ENCODE assay signal across 34 cellular contexts in genomic region chr1:19920132-19920710, GRCh38. TPM values are rescaled to one million over a fixed set of nuclear protein-coding genes. Genes with fewer than 3 reads are reported as not detected.
"Had no signal": no experiment of that assay in that cellular context is flagged by ENCODE, and none has a peak within 500 bp of the region (broad histone marks: within the 10 kb centered on the region; RNA-seq: fewer than 3 reads in every experiment).

No MANE protein-coding gene starts in this region.

- H3K27ac ChIP-seq: ascending aorta, cardiac muscle cell, RWPE1 had no signal

- H3K36me3 ChIP-seq: ascending aorta, cardiac muscle cell had no signal

- DNase-seq: activated CD4-positive, alpha-beta T cell treated with anti-CD3 and anti-CD28 coated beads, Interleukin-2, amount 10 ng/mL, durations not matched to agents 24 days and 14 days; activated CD4-positive, alpha-beta T cell treated with anti-CD3 and anti-CD28 coated beads, Interleukin-2, amount 50 U/mL, for 4 hours; activated CD8-positive, alpha-beta T cell treated with anti-CD3 and anti-CD28 coated beads for 36 hours; activated effector memory CD4-positive, alpha-beta T cell treated with anti-CD3 and anti-CD28 coated beads, Interleukin-2, amount 50 U/mL, for 16 hours; activated naive CD4-positive, alpha-beta T cell; activated naive CD4-positive, alpha-beta T cell treated with anti-CD3 and anti-CD28 coated beads, Interleukin-2, amount 50 U/mL, for 16 hours; activated naive CD8-positive, alpha-beta T cell treated with anti-CD3 and anti-CD28 coated beads for 36 hours; activated T-cell treated with anti-CD3 and anti-CD28 coated beads, Interleukin-2, amount 50 U/mL, for 1 hour; activated T-cell treated with anti-CD3 and anti-CD28 coated beads, Interleukin-2, amount 50 U/mL, for 72 hours; amniotic stem cell; NCI-H1417; NCI-H146; NCI-H187; NCI-H2029 treated with DMSO at 0.1 percent for 48 hours; NCI-H2107; NCI-H2171; NCI-H526; NCI-H748 treated with DMSO at 0.1 percent for 48 hours; NK-92 treated with Interleukin-12 subunit alpha and Interleukin-12 subunit beta, amount 100 ng/mL, for 24 hours; PC-9; SIG-M5; T-helper 1 cell; T-helper 2 cell; T1000 had no signal

- H3K27me3 ChIP-seq: ascending aorta had no signal

- FAIRE-seq: RCC 7860 had no signal

- H3K4me3 ChIP-seq: ascending aorta, cardiac muscle cell, PC-9 had no signal

- H3K9me3 ChIP-seq: ascending aorta had no signal

- H3K4me1 ChIP-seq: ascending aorta had no signal

- H2AFZ ChIP-seq: PC-9 had no signal

- ATAC-seq: activated CD8-positive, alpha-beta T cell treated with anti-CD3 and anti-CD28 coated beads for 36 hours; activated T-cell treated with anti-CD3 and anti-CD28 coated beads, Interleukin-2, amount 50 U/mL, for 72 hours; activated T-helper 17 cell treated with anti-CD3 and anti-CD28 coated beads, Interleukin-2, amount 50 U/mL, for 72 hours; Right ventricle myocardium inferior; SK-N-SH treated with all-trans-retinoic acid at 6 μM for 48 hours had no signal

RNA-seq across cellular contexts. Expression of gene PLA2G2E, which starts 3.2 kb away (rescaled TPM):
- total RNA-seq: activated CD4-positive, alpha-beta T cell treated with anti-CD3 and anti-CD28 coated beads, Interleukin-2, amount 10 ng/mL, durations not matched to agents 24 days and 14 days; activated CD8-positive, alpha-beta memory T cell treated with anti-CD3 and anti-CD28 coated beads for 36 hours; activated CD8-positive, alpha-beta T cell treated with anti-CD3 and anti-CD28 coated beads for 36 hours; activated naive CD8-positive, alpha-beta T cell treated with anti-CD3 and anti-CD28 coated beads for 36 hours; activated T-cell treated with anti-CD3 and anti-CD28 coated beads, Interleukin-2, amount 50 U/mL, for 72 hours; activated T-helper 17 cell treated with anti-CD3 and anti-CD28 coated beads, Interleukin-2, amount 50 U/mL, for 72 hours; ascending aorta; cardiac muscle cell; M059J; PC-9; Right ventricle myocardium inferior; SK-MEL-5 had no signal
- polyA plus RNA-seq: cardiac muscle cell had no signal

RNA-seq across cellular contexts. Expression of gene PLA2G2A, which starts 59.2 kb away (rescaled TPM):
- total RNA-seq: activated CD4-positive, alpha-beta T cell treated with anti-CD3 and anti-CD28 coated beads, Interleukin-2, amount 10 ng/mL, durations not matched to agents 24 days and 14 days; activated CD8-positive, alpha-beta memory T cell treated with anti-CD3 and anti-CD28 coated beads for 36 hours; activated CD8-positive, alpha-beta T cell treated with anti-CD3 and anti-CD28 coated beads for 36 hours; activated naive CD8-positive, alpha-beta T cell treated with anti-CD3 and anti-CD28 coated beads for 36 hours; activated T-cell treated with anti-CD3 and anti-CD28 coated beads, Interleukin-2, amount 50 U/mL, for 72 hours; activated T-helper 17 cell treated with anti-CD3 and anti-CD28 coated beads, Interleukin-2, amount 50 U/mL, for 72 hours; cardiac muscle cell; M059J; PC-9; SK-MEL-5 had no signal
